ENCODE assay signal across 11 cellular contexts in genomic region chr3:34225828-34226227, GRCh38.
"Had no signal": no experiment of that assay in that cellular context is flagged by ENCODE, and none has a peak within 500 bp of the region (broad histone marks: within the 10 kb centered on the region; RNA-seq: fewer than 3 reads in every experiment).

No MANE protein-coding gene starts in this region.

- H3K36me3 ChIP-seq: heart left ventricle, sigmoid colon had no signal

- H3K27ac ChIP-seq: heart left ventricle, sigmoid colon, skin epidermis had no signal

- H3K27me3 ChIP-seq: heart left ventricle, sigmoid colon had no signal

- ATAC-seq: esophagus mucosa, heart left ventricle had no signal

- H3K4me1 ChIP-seq: heart left ventricle, sigmoid colon had no signal

- DNase-seq: effector memory CD4-positive, alpha-beta T cell; heart left ventricle; hippocampal formation; mammary epithelial cell; midbrain; posterior cingulate gyrus; sigmoid colon; stimulated activated naive CD4-positive, alpha-beta T cell treated with Interleukin-2 at 50 U/mL for 16 hours; trophoblast cell had no signal

- H3K9me3 ChIP-seq: heart left ventricle, sigmoid colon had no signal

- H3K4me3 ChIP-seq: heart left ventricle, sigmoid colon, skin epidermis had no signal
